14 cellular contexts compared by ENCODE assay signal in genomic region chr2:174333017-174333501, GRCh38. TPM values are rescaled to one million over a fixed set of nuclear protein-coding genes. Genes with fewer than 3 reads are reported as not detected.
DNase-seq lines count a peak whose midpoint lies in the region; ATAC-seq and TF ChIP-seq lines count a peak whose summit lies in the region.
"Had no signal": no experiment of that assay in that cellular context is flagged by ENCODE, and none has a peak within 500 bp of the region (broad histone marks: within the 10 kb centered on the region; RNA-seq: fewer than 3 reads in every experiment).

No MANE protein-coding gene starts in this region.

- peaks cover 0 to 30% of the 10 kb centered on the region in 2 experiments; a peak in 1 of 4 replicates for H3K4me1 ChIP-seq in SK-N-SH (ENCODE audit: control insufficient read depth in 1 of 2, insufficient read depth in 2 of 2, low read depth in 1 of 2, low read length in 1 of 2)
- H3K4me1 ChIP-seq: parathyroid adenoma had no signal

- H3K27me3 ChIP-seq in SK-N-SH (ENCODE audit: insufficient read depth) = peaks cover 95% of the 10 kb centered on the region

- H3K27ac ChIP-seq in SK-N-SH (ENCODE audit: low read depth in 2 of 2, low read length in 1 of 2) = no peak overlapping the region
- H3K27ac ChIP-seq: parathyroid adenoma had no signal

- TF ChIP-seq RAD21 in SK-N-SH (IDR thresholded peaks at IDR 0.05; ENCODE audit: low read length) = no peak

- H3K4me3 ChIP-seq in SK-N-SH (ENCODE audit: low read depth in 2 of 2, low read length in 1 of 2) = no peak overlapping the region

- TF ChIP-seq EP300 in SK-N-SH (IDR thresholded peaks at IDR 0.05; ENCODE audit: borderline replicate concordance in 1 of 2, low read depth in 1 of 2, low read length in 1 of 2) = no peak

- 12% methylated on average over 18 of the region's 18 CpGs for WGBS in SK-N-SH (ENCODE audit: low lambda C conversion rate)

- POLR2A ChIA-PET in SK-N-SH (lab: Yijun Ruan, JAX) = no interaction called here

- H4K20me1 ChIP-seq in SK-N-SH (ENCODE audit: insufficient read depth) = 0 out of 2 replicates have a peak, but pooled peaks cover under 1% of the 10 kb centered on the region

- no peak for ATAC-seq in SK-N-SH treated with all-trans-retinoic acid at 6 μM for 48 hours
- ATAC-seq in central memory CD8-positive, alpha-beta T cell (replicated peaks; ENCODE audit: extremely low read depth, poor library complexity, severe bottlenecking) = no peak
- no peak for ATAC-seq in sciatic nerve

- no peaks in the 10 kb centered on the region for H3K9me3 ChIP-seq in SK-N-SH

- TF ChIP-seq CTCF in SK-N-SH (IDR thresholded peaks at IDR 0.05) (no peak), neural crest cell (conservative IDR thresholded peaks at IDR 0.05) (no peak)

- H3K9me2 ChIP-seq in SK-N-SH = no peaks in the 10 kb centered on the region

- no peak overlapping the region for H3K9ac ChIP-seq in SK-N-SH
- H3K9ac ChIP-seq: parathyroid adenoma had no signal

- H3K36me3 ChIP-seq in SK-N-SH (replicated peaks in 1 of 2; ENCODE audit: control insufficient read depth in 1 of 2, insufficient read depth in 2 of 2, low read length in 1 of 2) = no peaks in the 10 kb centered on the region

- H3K4me1 Mint-ChIP-seq in IgD-negative memory B cell (peaks cover 2 to 18% (median 10%) of the 10 kb centered on the region in 3 donors), neural crest cell (peaks cover 57% of the 10 kb centered on the region)
- H3K4me1 Mint-ChIP-seq in central memory CD8-positive, alpha-beta T cell = peaks cover 25% of the 10 kb centered on the region

- H3K79me2 ChIP-seq in SK-N-SH (ENCODE audit: insufficient read depth) = no peaks in the 10 kb centered on the region
- H3K79me2 ChIP-seq: parathyroid adenoma had no signal

- H3K4me3 Mint-ChIP-seq in IgD-negative memory B cell (peak overlapping the region in 3 of 4 donors; percentile 46 to 79 (median 72)), neural crest cell (peak overlapping the region; percentile 81)
- peak overlapping the region; percentile 50 for H3K4me3 Mint-ChIP-seq in central memory CD8-positive, alpha-beta T cell

- H3K9me3 Mint-ChIP-seq in IgD-negative memory B cell (peaks cover 0 to 18% (median 0%) of the 10 kb centered on the region in 3 donors), neural crest cell (no peaks in the 10 kb centered on the region)
- no peaks in the 10 kb centered on the region for H3K9me3 Mint-ChIP-seq in central memory CD8-positive, alpha-beta T cell

- H3K27me3 Mint-ChIP-seq in IgD-negative memory B cell (peaks cover 66% of the 10 kb centered on the region), neural crest cell (ENCODE audit: low read depth) (peaks cover 98% of the 10 kb centered on the region)
- peaks cover 88% of the 10 kb centered on the region for H3K27me3 Mint-ChIP-seq in central memory CD8-positive, alpha-beta T cell

- no peak for DNase-seq in SK-N-SH
- DNase-seq in central memory CD8-positive, alpha-beta T cell (ENCODE audit: low spot score in 2 of 2) = no peak
- no peak for DNase-seq in neural crest cell (ENCODE audit: low read depth, low spot score)
- no peak for DNase-seq in sciatic nerve (ENCODE audit: low spot score)
- DNase-seq in NCI-H2196 treated with DMSO at 0.1 percent for 48 hours (lab: John Stamatoyannopoulos, UW; ENCODE audit: unreplicated experiment) = no peak
- no peak for DNase-seq in NOMO-1 treated with dmso at 0.1 percent for 144 hours (lab: John Stamatoyannopoulos, UW; ENCODE audit: unreplicated experiment)
- DNase-seq: activated effector memory CD4-positive, alpha-beta T cell treated with Interleukin-2 at 50 U/mL for 16 hours; cerebellar nuclear complex; GF-D8; NCI-H2029; substantia nigra had no signal

- H2AFZ ChIP-seq in SK-N-SH (ENCODE audit: low read depth) = no peak overlapping the region
- H2AFZ ChIP-seq: parathyroid adenoma had no signal

- H3K27ac Mint-ChIP-seq in IgD-negative memory B cell (peak overlapping the region; percentile 56 to 93 (median 93)), neural crest cell (ENCODE audit: unreplicated experiment) (no peak overlapping the region)
- peak overlapping the region; percentile 44 for H3K27ac Mint-ChIP-seq in central memory CD8-positive, alpha-beta T cell (ENCODE audit: low read depth)

- H3K4me2 ChIP-seq in SK-N-SH = peak overlapping the region; percentile 68

- H3K36me3 Mint-ChIP-seq in IgD-negative memory B cell (peaks cover 3% of the 10 kb centered on the region), neural crest cell (ENCODE audit: low read depth) (peaks cover 3% of the 10 kb centered on the region)
- H3K36me3 Mint-ChIP-seq in central memory CD8-positive, alpha-beta T cell (ENCODE audit: insufficient read depth) = peaks cover 34% of the 10 kb centered on the region

- no peaks in the 10 kb centered on the region for H3F3A ChIP-seq in SK-N-SH (replicated peaks; ENCODE audit: insufficient read depth)

- CTCF ChIA-PET in SK-N-SH (lab: Yijun Ruan, JAX) = interaction anchor here (1.2 to 1.4 kb wide), 2 partner anchors 12 to 293 kb away, joined by 3 to 4 read pairs; no protein-coding TSS in a partner anchor

- intact Hi-C loops in sciatic nerve (cut with DNase I) = loop anchor here (10.0 kb wide), 1 partner anchor 1762 kb away; the partner anchor contains the start of genes HOXD12 and HOXD13

TF ChIP-seq in SK-N-SH, 30 proteins besides CTCF, POLR2A, EP300 and RAD21:
- no peak for TF ChIP-seq SIN3A (IDR thresholded peaks at IDR 0.05; ENCODE audit: borderline replicate concordance, low read depth, low read length)
- TF ChIP-seq EZH2phosphoT487 (IDR thresholded peaks at IDR 0.05; ENCODE audit: borderline replicate concordance, low read depth) = peak; percentile 89
- TF ChIP-seq, protein P1, sequence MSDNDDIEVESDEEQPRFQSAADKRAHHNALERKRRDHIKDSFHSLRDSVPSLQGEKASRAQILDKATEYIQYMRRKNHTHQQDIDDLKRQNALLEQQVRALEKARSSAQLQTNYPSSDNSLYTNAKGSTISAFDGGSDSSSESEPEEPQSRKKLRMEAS (IDR thresholded peaks at IDR 0.05; ENCODE audit: low read depth) = no peak
- TF ChIP-seq NRF1 (IDR thresholded peaks at IDR 0.05; ENCODE audit: low read depth, low read length) = no peak
- TF ChIP-seq, protein P2, sequence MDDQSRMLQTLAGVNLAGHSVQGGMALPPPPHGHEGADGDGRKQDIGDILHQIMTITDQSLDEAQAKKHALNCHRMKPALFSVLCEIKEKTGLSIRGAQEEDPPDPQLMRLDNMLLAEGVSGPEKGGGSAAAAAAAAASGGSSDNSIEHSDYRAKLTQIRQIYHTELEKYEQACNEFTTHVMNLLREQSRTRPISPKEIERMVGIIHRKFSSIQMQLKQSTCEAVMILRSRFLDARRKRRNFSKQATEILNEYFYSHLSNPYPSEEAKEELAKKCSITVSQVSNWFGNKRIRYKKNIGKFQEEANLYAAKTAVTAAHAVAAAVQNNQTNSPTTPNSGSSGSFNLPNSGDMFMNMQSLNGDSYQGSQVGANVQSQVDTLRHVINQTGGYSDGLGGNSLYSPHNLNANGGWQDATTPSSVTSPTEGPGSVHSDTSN (IDR thresholded peaks at IDR 0.05) = no peak

TF ChIP-seq in SK-N-SH treated with all-trans-retinoic acid at 6 μM for 48 hours, 23 proteins besides CTCF, POLR2A, EP300 and RAD21 (continues in another document):
- no peak for TF ChIP-seq TCF4 (CRISPR knock-in tag; IDR thresholded peaks at IDR 0.05; ENCODE audit: borderline replicate concordance)
- TF ChIP-seq ZNF565 (CRISPR knock-in tag; conservative IDR thresholded peaks at IDR 0.05; ENCODE audit: low read depth) = no peak
- TF ChIP-seq RARB (CRISPR knock-in tag; IDR thresholded peaks at IDR 0.05) = no peak
- no peak for TF ChIP-seq ESRRG (CRISPR knock-in tag; IDR thresholded peaks at IDR 0.05)
- no peak for TF ChIP-seq BACH2 (CRISPR knock-in tag; IDR thresholded peaks at IDR 0.05; ENCODE audit: borderline replicate concordance)
- TF ChIP-seq TSHZ2 (CRISPR knock-in tag; IDR thresholded peaks at IDR 0.05) = no peak

RNA-seq across cellular contexts. Expression of gene SP9, which starts 1.7 kb away (rescaled TPM):
- polyA plus RNA-seq in SK-N-SH (2012; rRNA removed) = not detected in 2 replicates
- not detected in 2 replicates for polyA plus RNA-seq in SK-N-SH (2012; cell fraction: cytosol; rRNA removed)
- polyA plus RNA-seq in SK-N-SH (2012; cell fraction: nucleus; rRNA removed) = not detected in 2 replicates
- not detected for polyA plus RNA-seq in IgD-negative memory B cell
- total RNA-seq in neural crest cell = 1.9 TPM in 2 replicates
- not detected for total RNA-seq in sciatic nerve
